In the genomic region with DNA sequence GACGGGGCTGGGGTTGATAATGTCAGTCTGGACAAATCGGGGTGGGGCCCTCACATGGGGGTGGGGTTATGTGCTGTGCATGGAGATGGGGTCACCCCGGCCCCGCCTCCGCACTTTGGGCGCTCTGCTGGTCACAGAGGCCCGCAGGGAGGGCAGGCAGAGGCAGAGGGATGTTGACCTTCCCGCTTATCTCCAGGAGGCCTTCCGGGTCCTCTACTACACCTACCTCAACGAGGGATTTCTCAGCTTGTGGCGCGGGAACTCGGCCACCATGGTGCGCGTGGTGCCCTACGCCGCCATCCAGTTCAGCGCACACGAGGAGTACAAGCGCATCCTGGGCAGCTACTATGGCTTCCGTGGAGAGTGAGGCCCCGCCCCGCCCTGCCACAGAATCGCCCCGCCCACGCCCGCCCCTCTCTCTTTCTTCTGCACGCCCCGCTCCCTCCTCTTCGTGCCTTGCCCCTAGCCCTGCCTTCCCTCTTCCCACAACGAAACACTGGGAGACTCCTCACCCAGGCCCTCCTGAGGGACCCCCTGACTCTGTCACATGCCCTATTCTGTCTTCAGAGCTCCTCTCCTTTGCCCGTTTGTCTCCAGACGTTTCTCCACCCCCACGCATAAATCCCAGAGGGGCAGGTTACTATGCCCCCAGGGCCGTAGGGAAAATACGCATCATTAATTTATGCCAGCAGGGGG, we compare ENCODE assay signal across 10 cellular contexts. TPM values are rescaled to one million over a fixed set of nuclear protein-coding genes. Genes with fewer than 3 reads are reported as not detected.
A peak's percentile ranks its signal among the peaks of the same experiment; 100 is the strongest.
DNase-seq lines count a peak whose midpoint lies in the region; ATAC-seq and TF ChIP-seq lines count a peak whose summit lies in the region.
"Had no signal": no experiment of that assay in that cellular context is flagged by ENCODE, and none has a peak within 500 bp of the region (broad histone marks: within the 10 kb centered on the region; RNA-seq: fewer than 3 reads in every experiment).

No MANE protein-coding gene starts in this region.

- in situ Hi-C loops in astrocyte of the spinal cord (cut with HindIII; ENCODE audit: low sequenced_read_pairs) = no loop called here

- peaks cover 0 to 9% (median 1%) of the 10 kb centered on the region in 4 donors for H3K36me3 ChIP-seq in upper lobe of left lung

- H3K27me3 ChIP-seq in upper lobe of left lung = no peaks in the 10 kb centered on the region

- peaks cover 3 to 16% (median 4%) of the 10 kb centered on the region in 4 donors for H3K4me1 ChIP-seq in upper lobe of left lung

- no peak for TF ChIP-seq POLR2A in upper lobe of left lung (IDR thresholded peaks at IDR 0.05)

- TF ChIP-seq CTCF in astrocyte of the spinal cord (IDR thresholded peaks at IDR 0.05; ENCODE audit: low read depth, low read length) (no peak), upper lobe of left lung (IDR thresholded peaks at IDR 0.05) (no peak)

- peak; percentile 3 for DNase-seq in NCI-H748 (lab: John Stamatoyannopoulos, UW; ENCODE audit: unreplicated experiment)
- no peak for DNase-seq in NCI-H748 treated with DMSO at 0.1 percent for 48 hours (lab: John Stamatoyannopoulos, UW)
- peak; percentile 47 for DNase-seq in astrocyte of the spinal cord (ENCODE audit: low read depth, low spot score)
- DNase-seq in iPS-NIHi11 (ENCODE audit: low spot score) = peak; percentile 88
- DNase-seq in upper lobe of left lung = peak in 1 of 2 donors; percentile 79
- no peak for DNase-seq in midbrain (lab: John Stamatoyannopoulos, UW)
- DNase-seq in cerebellar nuclear complex (lab: John Stamatoyannopoulos, UW) = no peak
- DNase-seq: NCI-H1092 had no signal

- H3K9me3 ChIP-seq in upper lobe of left lung = no peaks in the 10 kb centered on the region

- no peak for TF ChIP-seq EP300 in upper lobe of left lung (IDR thresholded peaks at IDR 0.05)

- WGBS in upper lobe of left lung, 2 donors = 68 to 70% methylated on average over 27 to 29 of the region's 36 CpGs

- ATAC-seq in upper lobe of left lung (ENCODE audit: low FRiP score in 2 of 2) = peak in 1 of 2 donors; percentile 83
- ATAC-seq in GM18867 (IDR thresholded peaks at IDR 0.05; ENCODE audit: unreplicated experiment) = no peak

- peak overlapping the region; percentile 37 for H3K4me3 ChIP-seq in astrocyte of the spinal cord (ENCODE audit: low read depth, low read length)
- peak overlapping the region in 3 of 4 donors; percentile 15 to 24 (median 18) for H3K4me3 ChIP-seq in upper lobe of left lung

- no peak overlapping the region for H3K27ac ChIP-seq in upper lobe of left lung
- H3K27ac ChIP-seq: C4-2B had no signal

RNA-seq across cellular contexts. Expression of a gene that starts 32.8 kb away (rescaled TPM):
- total RNA-seq in upper lobe of left lung = 10 to 100 TPM; 18.7 to 31.6 (median 26.2) TPM

RNA-seq across cellular contexts. Expression of a gene that starts 41.7 kb away (rescaled TPM):
- 10 to 100 TPM in 5 of 6 donors, 1 to 10 TPM in 1; 5.6 to 23.0 (median 13.6) TPM for total RNA-seq in upper lobe of left lung

Comparison
In these comparisons a context has a peak if more than half of its experiments do, and no peak if none do; other contexts are left out.
1. DNase-seq: peak in NCI-H748 (single experiment), astrocyte of the spinal cord (single experiment) and iPS-NIHi11 (single experiment); none in NCI-H748 treated with DMSO at 0.1 percent for 48 hours (single experiment), midbrain (single experiment) and cerebellar nuclear complex (0 of 2).